Comparison of ENCODE assay signal across 8 cellular contexts in the genomic region with DNA sequence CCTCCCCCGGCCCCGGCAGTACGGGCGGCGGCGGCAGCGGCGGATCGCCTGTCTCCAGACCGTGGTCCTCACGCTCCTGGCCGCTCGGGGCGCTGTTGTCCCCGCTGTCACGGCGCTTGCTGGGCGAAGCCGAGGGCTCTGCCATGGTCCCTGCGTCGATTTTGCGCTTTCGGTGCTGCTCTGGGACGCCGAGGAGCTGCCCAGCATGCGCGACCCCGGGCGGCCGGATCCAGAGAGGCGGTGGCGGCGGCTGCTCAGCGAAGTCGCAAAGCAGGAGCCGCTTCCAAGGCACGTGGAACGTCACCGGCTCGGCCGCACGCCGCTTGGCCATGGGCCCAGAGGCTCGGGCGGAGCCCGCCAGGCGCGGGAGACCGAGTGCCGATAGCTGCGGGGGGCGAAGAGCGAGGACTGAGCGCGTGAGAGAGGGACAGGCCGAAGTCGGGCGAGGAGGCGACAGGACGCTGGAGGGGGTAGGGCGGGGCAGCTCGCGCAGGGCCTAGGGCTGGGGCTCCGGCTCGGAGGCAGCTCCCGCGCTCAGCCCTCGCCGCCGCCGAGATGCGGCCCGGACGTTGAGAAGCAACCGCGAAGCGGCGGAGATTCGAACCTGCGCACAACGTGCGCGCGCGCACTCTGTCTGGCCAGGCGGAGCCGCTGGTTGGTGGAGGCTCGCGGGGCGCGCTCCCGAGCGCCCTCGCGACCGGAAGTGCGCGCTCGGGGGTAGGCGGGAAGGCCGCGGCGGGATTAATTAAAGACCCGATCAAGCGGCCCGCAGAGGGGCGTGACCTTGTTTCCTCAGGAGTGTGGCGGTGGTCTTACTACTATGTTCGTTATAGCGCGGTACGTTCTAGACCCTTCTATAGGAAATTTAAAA. TPM values are rescaled to one million over a fixed set of nuclear protein-coding genes. Genes with fewer than 3 reads are reported as not detected.
DNase-seq lines count a peak whose midpoint lies in the region; ATAC-seq and TF ChIP-seq lines count a peak whose summit lies in the region.

A gene with protein sequence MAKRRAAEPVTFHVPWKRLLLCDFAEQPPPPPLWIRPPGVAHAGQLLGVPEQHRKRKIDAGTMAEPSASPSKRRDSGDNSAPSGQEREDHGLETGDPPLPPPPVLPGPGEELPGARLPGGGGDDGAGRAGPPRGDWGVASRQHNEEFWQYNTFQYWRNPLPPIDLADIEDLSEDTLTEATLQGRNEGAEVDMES (minus strand): TSS at position 632 of the 871 bp plus-strand sequence. CDS start 301 bp downstream, at position 331.

- H3K4me1 ChIP-seq in mammary epithelial cell (ENCODE audit: insufficient read depth, low read length) = no peaks in the 10 kb centered on the region

- H3K4me3 ChIP-seq in AG10803 (ENCODE audit: low read length) (peak within 1 kb of the TSS; percentile 95), WI38 (ENCODE audit: low read depth, low read length) (peak within 1 kb of the TSS; percentile 89), mammary epithelial cell (replicated peaks in 1 of 3; ENCODE audit: insufficient read depth in 1 of 3, low read depth in 2 of 3, low read length in 3 of 3) (peak within 1 kb of the TSS; percentile 86 to 95 (median 89))

- BruUV-seq in mammary epithelial cell (replicated peaks; lab: Mats Ljungman, UMichigan) = no TSS peak

- H3K27ac ChIP-seq in mammary epithelial cell (ENCODE audit: insufficient read depth, low read depth, low read length) = peak within 1 kb of the TSS; percentile 59

- peak within 1 kb of the TSS; percentile 85 for H3K4me2 ChIP-seq in mammary epithelial cell (ENCODE audit: insufficient read depth, low read depth, low read length)

- 0% methylated on average over 14 of the region's 112 CpGs for WGBS in mammary epithelial cell (ENCODE audit: low coverage, missing lambda C conversion rate)

- no peaks in the 10 kb centered on the region for H3K36me3 ChIP-seq in mammary epithelial cell (ENCODE audit: insufficient read depth, low read length)

- H3K79me2 ChIP-seq in mammary epithelial cell (ENCODE audit: insufficient read depth, low read length) = peaks cover 17% of the 10 kb centered on the region

- peak within 1 kb of the TSS; percentile 83 for H3K9ac ChIP-seq in mammary epithelial cell (ENCODE audit: insufficient read depth, low read length)

- TF ChIP-seq CTCF in AG10803 (conservative IDR thresholded peaks at IDR 0.05; ENCODE audit: low read length) (peak; percentile 69), WI38 (IDR thresholded peaks at IDR 0.05; ENCODE audit: low read depth, low read length) (peak; percentile 65), mammary epithelial cell (conservative IDR thresholded peaks at IDR 0.05 in 1 of 2, IDR thresholded peaks at IDR 0.05 in 1 of 2; ENCODE audit: extremely low read depth in 1 of 2, insufficient read depth in 1 of 2, low read depth in 1 of 2, low read length in 2 of 2) (peak; percentile 57 to 87)

- peak; percentile 82 for DNase-seq in AG10803 (ENCODE audit: low read depth)
- DNase-seq in NCI-H2227 treated with DMSO at 0.1 percent for 48 hours (lab: John Stamatoyannopoulos, UW) = peak; percentile 78
- DNase-seq in mammary epithelial cell = peak; percentile 81
- peak; percentile 83 for DNase-seq in iris pigment epithelial cell (ENCODE audit: low read depth)
- DNase-seq in stimulated activated CD4-positive, alpha-beta T cell treated with anti-CD3 and anti-CD28 coated beads, Interleukin-12 subunit alpha, Interleukin-12 subunit beta, amount 100 ng/mL, for 4 hours = peak; percentile 93

- H2AFZ ChIP-seq in mammary epithelial cell (ENCODE audit: low read depth, low read length) = peak within 1 kb of the TSS; percentile 98

- ATAC-seq in GM19023 (IDR thresholded peaks at IDR 0.05; ENCODE audit: unreplicated experiment) (peak; percentile 96), HG03196 (IDR thresholded peaks at IDR 0.05; ENCODE audit: unreplicated experiment) (peak; percentile 93)

- no peaks in the 10 kb centered on the region for H4K20me1 ChIP-seq in mammary epithelial cell (ENCODE audit: insufficient read depth, low read length)

- CTCF ChIA-PET in mammary epithelial cell (lab: Charles Lee; ENCODE audit: low non-redundant PET) = interaction anchor here (0.6 to 1.2 kb wide), 3 partner anchors 10 to 379 kb away, joined by 3 to 7 read pairs (median 6); no protein-coding TSS in a partner anchor

- no peaks in the 10 kb centered on the region for H3K27me3 ChIP-seq in mammary epithelial cell (ENCODE audit: insufficient read depth, low read length)

- dilution Hi-C loops in mammary epithelial cell (cut with HindIII; ENCODE audit: low sequenced_read_pairs) = no loop called here

- H3K9me3 ChIP-seq in mammary epithelial cell (replicated peaks; ENCODE audit: insufficient read depth, low read length) = no peaks in the 10 kb centered on the region

- intact Hi-C loops in mammary epithelial cell (cut with micrococcal nuclease) = no loop called here

- in situ Hi-C loops in mammary epithelial cell (cut with MboI; ENCODE audit: low sequenced_read_pairs in 2 of 2) = no loop called here

RNA-seq across cellular contexts. Expression of the gene that starts here (rescaled TPM):
- 1 to 10 TPM; 5.3 to 8.1 TPM for total RNA-seq in mammary epithelial cell
- 3.0 TPM for polyA plus RNA-seq in mammary epithelial cell
- 4.8 TPM for polyA minus RNA-seq in mammary epithelial cell

Comparison
In these comparisons a context has a peak if more than half of its experiments do, and no peak if none do; other contexts are left out.
1. Peak in every context shown above with its lines: DNase-seq, ATAC-seq, H3K4me3 ChIP-seq and H3K27ac ChIP-seq.